1 cellular context compared by ENCODE assay signal in genomic region chr4:8225704-8226443, GRCh38.
TF ChIP-seq lines count a peak whose summit lies in the region.

No MANE protein-coding gene starts in this region.

TF ChIP-seq in HepG2, 621 proteins besides CTCF, POLR2A, EP300 and RAD21 (continued from another document and continues in another):
- TF ChIP-seq IRF2 (CRISPR knock-in tag; IDR thresholded peaks at IDR 0.05), result no peak
- TF ChIP-seq HOXA3 (CRISPR knock-in tag; IDR thresholded peaks at IDR 0.05), result peak; percentile 38; the same call in 1 of the 2 replicates
- no peak for TF ChIP-seq NRL (CRISPR knock-in tag; IDR thresholded peaks at IDR 0.05; ENCODE audit: borderline replicate concordance)
- TF ChIP-seq PAWR (CRISPR knock-in tag; IDR thresholded peaks at IDR 0.05; ENCODE audit: borderline replicate concordance), result no peak
- TF ChIP-seq U2AF2 (IDR thresholded peaks at IDR 0.05; ENCODE audit: low read depth, low read length), result no peak
- peak; percentile 8; the same call in 1 of the 2 replicates for TF ChIP-seq ZNF350 (CRISPR knock-in tag; IDR thresholded peaks at IDR 0.05; ENCODE audit: borderline replicate concordance, low read depth)
- TF ChIP-seq, protein P1, sequence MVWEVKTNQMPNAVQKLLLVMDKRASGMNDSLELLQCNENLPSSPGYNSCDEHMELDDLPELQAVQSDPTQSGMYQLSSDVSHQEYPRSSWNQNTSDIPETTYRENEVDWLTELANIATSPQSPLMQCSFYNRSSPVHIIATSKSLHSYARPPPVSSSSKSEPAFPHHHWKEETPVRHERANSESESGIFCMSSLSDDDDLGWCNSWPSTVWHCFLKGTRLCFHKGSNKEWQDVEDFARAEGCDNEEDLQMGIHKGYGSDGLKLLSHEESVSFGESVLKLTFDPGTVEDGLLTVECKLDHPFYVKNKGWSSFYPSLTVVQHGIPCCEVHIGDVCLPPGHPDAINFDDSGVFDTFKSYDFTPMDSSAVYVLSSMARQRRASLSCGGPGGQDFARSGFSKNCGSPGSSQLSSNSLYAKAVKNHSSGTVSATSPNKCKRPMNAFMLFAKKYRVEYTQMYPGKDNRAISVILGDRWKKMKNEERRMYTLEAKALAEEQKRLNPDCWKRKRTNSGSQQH (CRISPR knock-in tag; IDR thresholded peaks at IDR 0.05; ENCODE audit: low read depth), result no peak
- TF ChIP-seq MATR3 (CRISPR knock-in tag; IDR thresholded peaks at IDR 0.05), result no peak
- no peak for TF ChIP-seq MYPOP (CRISPR knock-in tag; IDR thresholded peaks at IDR 0.05)
- TF ChIP-seq, protein P2, sequence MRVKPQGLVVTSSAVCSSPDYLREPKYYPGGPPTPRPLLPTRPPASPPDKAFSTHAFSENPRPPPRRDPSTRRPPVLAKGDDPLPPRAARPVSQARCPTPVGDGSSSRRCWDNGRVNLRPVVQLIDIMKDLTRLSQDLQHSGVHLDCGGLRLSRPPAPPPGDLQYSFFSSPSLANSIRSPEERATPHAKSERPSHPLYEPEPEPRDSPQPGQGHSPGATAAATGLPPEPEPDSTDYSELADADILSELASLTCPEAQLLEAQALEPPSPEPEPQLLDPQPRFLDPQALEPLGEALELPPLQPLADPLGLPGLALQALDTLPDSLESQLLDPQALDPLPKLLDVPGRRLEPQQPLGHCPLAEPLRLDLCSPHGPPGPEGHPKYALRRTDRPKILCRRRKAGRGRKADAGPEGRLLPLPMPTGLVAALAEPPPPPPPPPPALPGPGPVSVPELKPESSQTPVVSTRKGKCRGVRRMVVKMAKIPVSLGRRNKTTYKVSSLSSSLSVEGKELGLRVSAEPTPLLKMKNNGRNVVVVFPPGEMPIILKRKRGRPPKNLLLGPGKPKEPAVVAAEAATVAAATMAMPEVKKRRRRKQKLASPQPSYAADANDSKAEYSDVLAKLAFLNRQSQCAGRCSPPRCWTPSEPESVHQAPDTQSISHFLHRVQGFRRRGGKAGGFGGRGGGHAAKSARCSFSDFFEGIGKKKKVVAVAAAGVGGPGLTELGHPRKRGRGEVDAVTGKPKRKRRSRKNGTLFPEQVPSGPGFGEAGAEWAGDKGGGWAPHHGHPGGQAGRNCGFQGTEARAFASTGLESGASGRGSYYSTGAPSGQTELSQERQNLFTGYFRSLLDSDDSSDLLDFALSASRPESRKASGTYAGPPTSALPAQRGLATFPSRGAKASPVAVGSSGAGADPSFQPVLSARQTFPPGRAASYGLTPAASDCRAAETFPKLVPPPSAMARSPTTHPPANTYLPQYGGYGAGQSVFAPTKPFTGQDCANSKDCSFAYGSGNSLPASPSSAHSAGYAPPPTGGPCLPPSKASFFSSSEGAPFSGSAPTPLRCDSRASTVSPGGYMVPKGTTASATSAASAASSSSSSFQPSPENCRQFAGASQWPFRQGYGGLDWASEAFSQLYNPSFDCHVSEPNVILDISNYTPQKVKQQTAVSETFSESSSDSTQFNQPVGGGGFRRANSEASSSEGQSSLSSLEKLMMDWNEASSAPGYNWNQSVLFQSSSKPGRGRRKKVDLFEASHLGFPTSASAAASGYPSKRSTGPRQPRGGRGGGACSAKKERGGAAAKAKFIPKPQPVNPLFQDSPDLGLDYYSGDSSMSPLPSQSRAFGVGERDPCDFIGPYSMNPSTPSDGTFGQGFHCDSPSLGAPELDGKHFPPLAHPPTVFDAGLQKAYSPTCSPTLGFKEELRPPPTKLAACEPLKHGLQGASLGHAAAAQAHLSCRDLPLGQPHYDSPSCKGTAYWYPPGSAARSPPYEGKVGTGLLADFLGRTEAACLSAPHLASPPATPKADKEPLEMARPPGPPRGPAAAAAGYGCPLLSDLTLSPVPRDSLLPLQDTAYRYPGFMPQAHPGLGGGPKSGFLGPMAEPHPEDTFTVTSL (CRISPR knock-in tag; IDR thresholded peaks at IDR 0.05; ENCODE audit: borderline replicate concordance), result peak; percentile 29; the same call in 1 of the 2 replicates
- TF ChIP-seq YEATS4 (CRISPR knock-in tag; IDR thresholded peaks at IDR 0.05; ENCODE audit: borderline replicate concordance), result no peak; the same call in 1 of the 2 replicates
- TF ChIP-seq, protein P3, sequence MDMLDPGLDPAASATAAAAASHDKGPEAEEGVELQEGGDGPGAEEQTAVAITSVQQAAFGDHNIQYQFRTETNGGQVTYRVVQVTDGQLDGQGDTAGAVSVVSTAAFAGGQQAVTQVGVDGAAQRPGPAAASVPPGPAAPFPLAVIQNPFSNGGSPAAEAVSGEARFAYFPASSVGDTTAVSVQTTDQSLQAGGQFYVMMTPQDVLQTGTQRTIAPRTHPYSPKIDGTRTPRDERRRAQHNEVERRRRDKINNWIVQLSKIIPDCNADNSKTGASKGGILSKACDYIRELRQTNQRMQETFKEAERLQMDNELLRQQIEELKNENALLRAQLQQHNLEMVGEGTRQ (IDR thresholded peaks at IDR 0.05; ENCODE audit: low read depth, low read length), result no peak
- TF ChIP-seq, protein P3 (CRISPR knock-in tag; IDR thresholded peaks at IDR 0.05; ENCODE audit: borderline replicate concordance), result no peak
- TF ChIP-seq PHF21A (CRISPR knock-in tag; IDR thresholded peaks at IDR 0.05), result peak; percentile 33; the same call in 1 of the 2 replicates
- TF ChIP-seq ZIK1 (CRISPR knock-in tag; IDR thresholded peaks at IDR 0.05; ENCODE audit: borderline replicate concordance, low read depth), result no peak
- TF ChIP-seq FOXA1 (IDR thresholded peaks at IDR 0.05), result no peak
- TF ChIP-seq FOXA1 (CRISPR knock-in tag; IDR thresholded peaks at IDR 0.05), result peak; percentile 82
- no peak for TF ChIP-seq U2AF1 (optimal IDR thresholded peaks at IDR 0.05; ENCODE audit: low read depth, low read length)
- no peak for TF ChIP-seq TOPORS (CRISPR knock-in tag; IDR thresholded peaks at IDR 0.05)
- 0 out of 2 replicates have a peak, but pooled peaks have one; percentile 38 for TF ChIP-seq IKZF5 (CRISPR knock-in tag; IDR thresholded peaks at IDR 0.05)
- no peak for TF ChIP-seq MZF1 (CRISPR knock-in tag; IDR thresholded peaks at IDR 0.05; ENCODE audit: borderline replicate concordance)
- peak; percentile 39; the same call in 1 of the 2 replicates for TF ChIP-seq ELF1 (CRISPR knock-in tag; IDR thresholded peaks at IDR 0.05)
- TF ChIP-seq HDAC2 (CRISPR knock-in tag; IDR thresholded peaks at IDR 0.05), result peak; percentile 53; the same call in 1 of the 2 replicates
- TF ChIP-seq NCOA1 (CRISPR knock-in tag; IDR thresholded peaks at IDR 0.05), result no peak
- TF ChIP-seq KDM3A (CRISPR knock-in tag; IDR thresholded peaks at IDR 0.05; ENCODE audit: low read depth), result no peak
- TF ChIP-seq TRIM24 (CRISPR knock-in tag; IDR thresholded peaks at IDR 0.05), result no peak
- no peak for TF ChIP-seq PCBP1 (IDR thresholded peaks at IDR 0.05; ENCODE audit: borderline replicate concordance, low read depth, low read length)
- peak; percentile 78 for TF ChIP-seq PRDM15 (CRISPR knock-in tag; IDR thresholded peaks at IDR 0.05)
- no peak for TF ChIP-seq ZNF577 (CRISPR knock-in tag; IDR thresholded peaks at IDR 0.05; ENCODE audit: borderline replicate concordance, low read depth)
- TF ChIP-seq TP53 (CRISPR knock-in tag; conservative IDR thresholded peaks at IDR 0.05), result no peak
- TF ChIP-seq GTF3A (CRISPR knock-in tag; conservative IDR thresholded peaks at IDR 0.05), result no peak
- TF ChIP-seq, protein P4, sequence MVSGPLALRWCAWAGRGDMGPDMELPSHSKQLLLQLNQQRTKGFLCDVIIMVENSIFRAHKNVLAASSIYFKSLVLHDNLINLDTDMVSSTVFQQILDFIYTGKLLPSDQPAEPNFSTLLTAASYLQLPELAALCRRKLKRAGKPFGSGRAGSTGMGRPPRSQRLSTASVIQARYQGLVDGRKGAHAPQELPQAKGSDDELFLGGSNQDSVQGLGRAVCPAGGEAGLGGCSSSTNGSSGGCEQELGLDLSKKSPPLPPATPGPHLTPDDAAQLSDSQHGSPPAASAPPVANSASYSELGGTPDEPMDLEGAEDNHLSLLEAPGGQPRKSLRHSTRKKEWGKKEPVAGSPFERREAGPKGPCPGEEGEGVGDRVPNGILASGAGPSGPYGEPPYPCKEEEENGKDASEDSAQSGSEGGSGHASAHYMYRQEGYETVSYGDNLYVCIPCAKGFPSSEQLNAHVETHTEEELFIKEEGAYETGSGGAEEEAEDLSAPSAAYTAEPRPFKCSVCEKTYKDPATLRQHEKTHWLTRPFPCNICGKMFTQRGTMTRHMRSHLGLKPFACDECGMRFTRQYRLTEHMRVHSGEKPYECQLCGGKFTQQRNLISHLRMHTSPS (CRISPR knock-in tag; IDR thresholded peaks at IDR 0.05; ENCODE audit: low read depth), result 0 out of 2 replicates have a peak, but pooled peaks have one; percentile 34
- TF ChIP-seq ATAD3A (CRISPR knock-in tag; IDR thresholded peaks at IDR 0.05), result no peak
- no peak for TF ChIP-seq ZNF446 (CRISPR knock-in tag; IDR thresholded peaks at IDR 0.05)
- no peak for TF ChIP-seq TGIF2 (CRISPR knock-in tag; IDR thresholded peaks at IDR 0.05)
- TF ChIP-seq GFI1 (CRISPR knock-in tag; IDR thresholded peaks at IDR 0.05; ENCODE audit: borderline replicate concordance), result 0 out of 2 replicates have a peak, but pooled peaks have one; percentile 27
- no peak; the same call in 1 of the 2 replicates for TF ChIP-seq ZFP82 (CRISPR knock-in tag; IDR thresholded peaks at IDR 0.05; ENCODE audit: borderline replicate concordance)
- TF ChIP-seq GMEB1 (CRISPR knock-in tag; IDR thresholded peaks at IDR 0.05; ENCODE audit: borderline replicate concordance), result no peak
- TF ChIP-seq KLF15 (CRISPR knock-in tag; IDR thresholded peaks at IDR 0.05; ENCODE audit: borderline replicate concordance), result no peak
- no peak for TF ChIP-seq SNAI1 (CRISPR knock-in tag; IDR thresholded peaks at IDR 0.05; ENCODE audit: borderline replicate concordance)
- peak; percentile 83 for TF ChIP-seq ZBTB37 (CRISPR knock-in tag; IDR thresholded peaks at IDR 0.05)
- TF ChIP-seq ADNP (CRISPR knock-in tag; IDR thresholded peaks at IDR 0.05), result no peak
- TF ChIP-seq ELF3 (CRISPR knock-in tag; IDR thresholded peaks at IDR 0.05), result peak; percentile 81
